ENCODE assay signal across 9 cellular contexts in genomic region chr6:149045404-149045803, GRCh38.
DNase-seq lines count a peak whose midpoint lies in the region; ATAC-seq and TF ChIP-seq lines count a peak whose summit lies in the region.
"Had no signal": no experiment of that assay in that cellular context is flagged by ENCODE, and none has a peak within 500 bp of the region (broad histone marks: within the 10 kb centered on the region; RNA-seq: fewer than 3 reads in every experiment).

No MANE protein-coding gene starts in this region.

- no peak for DNase-seq in GM12864 (ENCODE audit: low read depth)
- DNase-seq in Karpas-422 = peak; percentile 62
- no peak for DNase-seq in effector memory CD8-positive, alpha-beta T cell
- DNase-seq in occipital lobe (lab: John Stamatoyannopoulos, UW) = no peak
- DNase-seq in islet precursor cell = no peak
- DNase-seq in mucosa of gallbladder (ENCODE audit: low spot score) = no peak
- DNase-seq in effector CD8-positive, alpha-beta T cell (lab: John Stamatoyannopoulos, UW) = no peak
- DNase-seq: NCI-H1417 treated with DMSO at 0.1 percent for 48 hours had no signal

- H3K4me3 ChIP-seq in GM12864 (ENCODE audit: low read depth, low read length) (no peak overlapping the region; the same call in 1 of the 2 replicates), Karpas-422 (ENCODE audit: low read length) (no peak overlapping the region)

- H2AFZ ChIP-seq in Karpas-422 (ENCODE audit: low read length) = no peak overlapping the region

- TF ChIP-seq CTCF in GM12864 (IDR thresholded peaks at IDR 0.05; ENCODE audit: low read depth, low read length, missing control alignments) = peak; percentile 50

- no peaks in the 10 kb centered on the region for H3K36me3 ChIP-seq in Karpas-422 (ENCODE audit: insufficient read depth, low read length)

- H3K79me2 ChIP-seq in Karpas-422 (ENCODE audit: low read length) = no peaks in the 10 kb centered on the region

- H3K9me3 ChIP-seq in Karpas-422 (ENCODE audit: low read length) = no peaks in the 10 kb centered on the region

- peaks cover 20 to 21% of the 10 kb centered on the region in 2 donors for H3K4me1 Mint-ChIP-seq in effector memory CD8-positive, alpha-beta T cell (ENCODE audit: low read depth in 2 of 2)

- H3K27ac ChIP-seq in Karpas-422 (ENCODE audit: low read length) = no peak overlapping the region

- H3K27me3 ChIP-seq in Karpas-422 (ENCODE audit: low read length) = no peaks in the 10 kb centered on the region

- H3K4me2 ChIP-seq in Karpas-422 (ENCODE audit: low read depth, low read length, poor library complexity, severe bottlenecking) = no peak overlapping the region

- H3K27ac Mint-ChIP-seq in effector memory CD8-positive, alpha-beta T cell = peak overlapping the region; percentile 16 to 29

- H3K36me3 Mint-ChIP-seq in effector memory CD8-positive, alpha-beta T cell (ENCODE audit: insufficient read depth) = peaks cover 3% of the 10 kb centered on the region

- H3K27me3 Mint-ChIP-seq in effector memory CD8-positive, alpha-beta T cell = no peaks in the 10 kb centered on the region

- peaks cover 4% of the 10 kb centered on the region; the same call in 1 of the 2 replicates for H3K4me1 ChIP-seq in Karpas-422 (ENCODE audit: low read length)

- H3K9ac ChIP-seq in Karpas-422 (ENCODE audit: low read length) = no peak overlapping the region

- peak; percentile 52 for ATAC-seq in GM19452 (IDR thresholded peaks at IDR 0.05; ENCODE audit: unreplicated experiment)
- peak; percentile 81 for ATAC-seq in effector memory CD8-positive, alpha-beta T cell (replicated peaks)

- H3K9me2 ChIP-seq in Karpas-422 (replicated peaks; ENCODE audit: insufficient read depth, low read length) = no peaks in the 10 kb centered on the region

- no peak overlapping the region for H3K4me3 Mint-ChIP-seq in effector memory CD8-positive, alpha-beta T cell

- H4K20me1 ChIP-seq in Karpas-422 (ENCODE audit: insufficient read depth, low read depth, low read length) = no peaks in the 10 kb centered on the region

- no peaks in the 10 kb centered on the region for H3K9me3 Mint-ChIP-seq in effector memory CD8-positive, alpha-beta T cell
